Comparison of ENCODE assay signal across 1 cellular context in the genomic region with DNA sequence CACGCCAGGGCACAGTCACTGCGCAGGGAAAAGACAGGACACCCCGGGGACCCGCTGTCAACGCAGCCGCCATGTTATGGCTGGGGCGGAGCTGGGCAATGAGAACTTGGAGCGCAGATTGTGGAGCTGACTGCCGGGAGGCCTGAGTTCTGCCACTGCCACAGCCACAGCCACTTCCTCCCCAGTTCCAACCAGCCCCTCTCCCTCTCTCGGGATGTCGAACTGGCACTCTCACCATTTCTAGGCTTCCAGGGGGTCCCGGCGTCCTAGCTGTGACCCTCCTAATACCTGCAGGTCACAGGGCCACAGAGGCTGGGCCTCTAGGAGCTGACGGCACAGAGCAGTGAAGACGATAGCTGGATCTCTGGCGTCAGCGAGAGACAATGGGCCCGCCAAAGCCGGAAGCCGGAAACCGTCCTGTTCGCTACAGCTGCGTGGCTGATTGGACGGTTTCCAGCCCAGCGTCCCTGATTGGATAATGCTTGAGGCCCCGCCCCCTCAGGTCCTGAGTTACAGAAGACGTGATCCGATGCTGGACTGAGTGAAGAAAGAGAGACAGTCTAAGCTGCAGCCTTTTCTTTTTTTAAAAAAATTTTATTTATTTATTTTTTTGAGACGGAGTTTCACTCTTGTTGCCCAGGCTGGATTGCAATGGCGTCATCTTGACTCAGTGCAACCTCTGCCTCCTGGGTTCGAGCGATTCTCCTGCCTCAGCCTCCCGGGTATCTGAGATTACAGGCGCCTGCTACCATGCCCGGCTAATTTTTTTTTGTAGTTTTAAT.
A peak's percentile ranks its signal among the peaks of the same experiment; 100 is the strongest.
TF ChIP-seq lines count a peak whose summit lies in the region.

TSS of gene ZNF506 (minus strand) at position 385 of the 782 bp plus-strand sequence. CDS start at position 238, 147 bp downstream.

TF ChIP-seq in HepG2, 621 proteins besides CTCF, POLR2A, EP300 and RAD21:
- TF ChIP-seq RERE (CRISPR knock-in tag; IDR thresholded peaks at IDR 0.05; ENCODE audit: low read depth) (no peak), AGO2 (optimal IDR thresholded peaks at IDR 0.05; ENCODE audit: low read depth, low read length) (peak; percentile 31)
